ENCODE assay signal across 28 cellular contexts in the genomic region with DNA sequence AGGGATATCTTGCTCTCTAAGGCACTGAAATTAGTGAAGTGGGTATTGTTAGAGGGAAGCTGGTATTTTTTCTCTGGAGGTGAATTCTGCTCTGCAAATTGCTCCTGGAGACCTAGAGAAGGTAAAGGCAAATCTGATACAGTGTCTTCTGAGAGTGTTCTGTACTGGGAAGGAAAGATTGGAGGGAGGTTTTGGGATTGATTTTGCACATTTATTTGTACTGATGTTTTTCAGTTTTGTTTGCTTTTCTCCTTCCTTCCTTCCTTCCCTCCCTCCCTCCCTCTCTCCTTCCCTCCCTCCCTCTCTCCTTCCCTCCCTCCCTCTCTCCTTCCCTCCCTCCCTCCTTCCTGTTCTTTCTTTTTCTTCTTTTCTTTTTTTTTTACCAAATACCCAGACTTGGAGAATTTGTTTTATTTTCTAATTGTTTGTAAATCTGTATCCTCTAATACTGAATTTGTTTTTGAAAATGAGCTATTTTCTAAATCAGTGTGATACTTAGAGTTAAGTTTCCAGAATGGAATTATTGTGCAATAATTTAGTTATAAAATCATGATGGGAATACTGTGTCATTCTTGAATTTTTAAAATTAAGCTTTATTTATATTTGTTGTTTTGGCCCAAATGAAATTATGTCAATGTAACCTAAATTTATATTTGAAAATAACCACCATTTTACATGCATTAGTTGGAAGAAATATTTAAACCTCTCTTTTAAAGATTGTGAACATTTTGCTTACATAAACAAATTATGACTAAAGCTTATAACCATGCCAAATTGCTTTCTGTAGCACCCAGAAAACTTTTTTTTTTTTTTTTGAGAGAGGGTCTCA. TPM values are rescaled to one million over a fixed set of nuclear protein-coding genes. Genes with fewer than 3 reads are reported as not detected.
A peak's percentile ranks its signal among the peaks of the same experiment; 100 is the strongest.
DNase-seq lines count a peak whose midpoint lies in the region; ATAC-seq and TF ChIP-seq lines count a peak whose summit lies in the region.
"Had no signal": no experiment of that assay in that cellular context is flagged by ENCODE, and none has a peak within 500 bp of the region (broad histone marks: within the 10 kb centered on the region; RNA-seq: fewer than 3 reads in every experiment).

No MANE protein-coding gene starts in this region.

- H4K20me1 ChIP-seq in GM23338 (replicated peaks; ENCODE audit: insufficient read depth): no peaks in the 10 kb centered on the region

- H2AK5ac ChIP-seq in trophoblast cell (ENCODE audit: low read length): no peak overlapping the region

- H3K23ac ChIP-seq in trophoblast cell (ENCODE audit: low read length): no peak overlapping the region

- no peaks in the 10 kb centered on the region for H3K9me2 ChIP-seq in GM23338 (ENCODE audit: insufficient read depth)

- H3K27me3 ChIP-seq in GM23338 (ENCODE audit: insufficient read depth) (no peaks in the 10 kb centered on the region), adipocyte (replicated peaks; ENCODE audit: control insufficient read depth, insufficient read depth, low read length) (no peaks in the 10 kb centered on the region), colonic mucosa (no peaks in the 10 kb centered on the region), trophoblast cell (ENCODE audit: insufficient read depth, low read length) (no peaks in the 10 kb centered on the region)
- H3K27me3 ChIP-seq: ascending aorta, BE2C, gastroesophageal sphincter, thyroid gland had no signal

- no peak overlapping the region for H3K4me3 Mint-ChIP-seq in activated naive CD4-positive, alpha-beta T cell treated with anti-CD3 and anti-CD28 coated beads, Interleukin-2, amount 50 U/mL, for 24 hours
- H3K4me3 Mint-ChIP-seq in GM23338 (no peak overlapping the region), osteocyte (ENCODE audit: unreplicated experiment) (no peak overlapping the region)
- H3K4me3 Mint-ChIP-seq: activated CD4-positive, alpha-beta T cell treated with anti-CD3 and anti-CD28 coated beads, Interleukin-2, amount 10 ng/mL, durations not matched to agents 24 days and 14 days; activated naive CD4-positive, alpha-beta T cell treated with anti-CD3 and anti-CD28 coated beads, Interleukin-2, amount 10 ng/mL, durations not matched to agents 7 days and 5 days; activated T-helper 1 cell treated with anti-CD3 and anti-CD28 coated beads, Interleukin-12 subunit alpha, Interleukin-12 subunit beta, Interleukin-2, Interleukin-4 antibody, amounts not matched to agents 30 ng/mL and 10 ng/mL and 1 ng/mL, durations not matched to agents 14 hours and 24 hours and 36 hours; immature natural killer cell had no signal

- no peaks in the 10 kb centered on the region for H3K9me3 Mint-ChIP-seq in activated naive CD4-positive, alpha-beta T cell treated with anti-CD3 and anti-CD28 coated beads, Interleukin-2, amount 50 U/mL, for 24 hours
- no peaks in the 10 kb centered on the region for H3K9me3 Mint-ChIP-seq in GM23338
- H3K9me3 Mint-ChIP-seq in osteocyte (ENCODE audit: unreplicated experiment): no peaks in the 10 kb centered on the region
- H3K9me3 Mint-ChIP-seq: activated CD4-positive, alpha-beta T cell treated with anti-CD3 and anti-CD28 coated beads, Interleukin-2, amount 10 ng/mL, durations not matched to agents 24 days and 14 days; activated naive CD4-positive, alpha-beta T cell treated with anti-CD3 and anti-CD28 coated beads, Interleukin-2, amount 10 ng/mL, durations not matched to agents 7 days and 5 days; activated T-helper 1 cell treated with anti-CD3 and anti-CD28 coated beads, Interleukin-12 subunit alpha, Interleukin-12 subunit beta, Interleukin-2, Interleukin-4 antibody, amounts not matched to agents 30 ng/mL and 10 ng/mL and 1 ng/mL, durations not matched to agents 14 hours and 24 hours and 36 hours; immature natural killer cell had no signal

- H2BK12ac ChIP-seq in trophoblast cell (ENCODE audit: low read length): no peak overlapping the region

- H2BK5ac ChIP-seq in trophoblast cell (ENCODE audit: low read depth, low read length, poor library complexity): no peak overlapping the region

- no peaks in the 10 kb centered on the region for H3K9me3 ChIP-seq in adipocyte (ENCODE audit: control insufficient read depth, low read length)
- H3K9me3 ChIP-seq in colonic mucosa: no peaks in the 10 kb centered on the region
- no peaks in the 10 kb centered on the region for H3K9me3 ChIP-seq in trophoblast cell (ENCODE audit: insufficient read depth, low read depth, low read length)
- H3K9me3 ChIP-seq: ascending aorta, BE2C, gastroesophageal sphincter, psoas muscle, thyroid gland had no signal

- no peak overlapping the region for H4K12ac ChIP-seq in trophoblast cell (ENCODE audit: low read depth, low read length)

- H3F3A ChIP-seq in GM23338 (replicated peaks; ENCODE audit: low read depth): 0 out of 2 replicates have a peak, but pooled peaks cover 3% of the 10 kb centered on the region

- no peak overlapping the region for H3K4me3 ChIP-seq in GM23338
- H3K4me3 ChIP-seq in adipocyte (ENCODE audit: low read length): peak overlapping the region; percentile 27
- H3K4me3 ChIP-seq in colonic mucosa: no peak overlapping the region
- no peak overlapping the region for H3K4me3 ChIP-seq in trophoblast cell (ENCODE audit: low read depth, low read length)
- H3K4me3 ChIP-seq: ascending aorta, gastroesophageal sphincter, psoas muscle, thyroid gland had no signal

- intact Hi-C loops in colonic mucosa (cut with DNase I): no loop called here

- H3K79me1 ChIP-seq in trophoblast cell (ENCODE audit: low read length): peaks cover 8% of the 10 kb centered on the region

- H3K18ac ChIP-seq in trophoblast cell (ENCODE audit: low read length): no peak overlapping the region

- H4K91ac ChIP-seq in trophoblast cell (ENCODE audit: low read depth, low read length): no peak overlapping the region

- H3K27me3 Mint-ChIP-seq in activated naive CD4-positive, alpha-beta T cell treated with anti-CD3 and anti-CD28 coated beads, Interleukin-2, amount 50 U/mL, for 24 hours: no peaks in the 10 kb centered on the region
- H3K27me3 Mint-ChIP-seq in GM23338 (ENCODE audit: insufficient read depth, low read depth, poor library complexity): peaks cover 10% of the 10 kb centered on the region
- no peaks in the 10 kb centered on the region for H3K27me3 Mint-ChIP-seq in osteocyte (ENCODE audit: unreplicated experiment)
- H3K27me3 Mint-ChIP-seq: activated CD4-positive, alpha-beta T cell treated with anti-CD3 and anti-CD28 coated beads, Interleukin-2, amount 10 ng/mL, durations not matched to agents 24 days and 14 days; activated naive CD4-positive, alpha-beta T cell treated with anti-CD3 and anti-CD28 coated beads, Interleukin-2, amount 10 ng/mL, durations not matched to agents 7 days and 5 days had no signal

- H3K4me1 ChIP-seq in GM23338 (ENCODE audit: insufficient read depth): peaks cover 6% of the 10 kb centered on the region; the same call in 1 of the 2 replicates
- H3K4me1 ChIP-seq in adipocyte (ENCODE audit: control insufficient read depth, insufficient read depth, low read length): peaks cover 35% of the 10 kb centered on the region
- no peaks in the 10 kb centered on the region for H3K4me1 ChIP-seq in colonic mucosa
- peaks cover 0 to 2% of the 10 kb centered on the region in 2 experiments for H3K4me1 ChIP-seq in trophoblast cell (ENCODE audit: control insufficient read depth in 1 of 2, insufficient read depth in 2 of 2, low read length in 2 of 2)
- H3K4me1 ChIP-seq: BE2C had no signal

- H3K9ac ChIP-seq in adipocyte (ENCODE audit: low read length) (peak overlapping the region; percentile 72), colonic mucosa (ENCODE audit: low read depth in 2 of 2, low read length in 2 of 2) (no peak overlapping the region), trophoblast cell (ENCODE audit: low read length) (no peak overlapping the region)
- H3K9ac ChIP-seq: KMS-11 had no signal

- no peak overlapping the region for H3K4ac ChIP-seq in trophoblast cell (ENCODE audit: low read depth, low read length)

- no peak for ATAC-seq in GM23338
- ATAC-seq: gastroesophageal sphincter; HCT116; left colon; PC-3; psoas muscle; stimulated activated naive CD8-positive, alpha-beta T cell treated with anti-CD3 and anti-CD28 coated beads, Interleukin-15, Interleukin-2, amounts not matched to agents 100 U/mL and 50 U/mL, for 24 hours had no signal

- H2AFZ ChIP-seq in GM23338 (no peak overlapping the region), trophoblast cell (ENCODE audit: insufficient read depth, low read length, poor library complexity) (no peak overlapping the region)

- H2BK120ac ChIP-seq in trophoblast cell (ENCODE audit: insufficient read depth, low read length, poor library complexity): no peak overlapping the region

- H3K14ac ChIP-seq in trophoblast cell (ENCODE audit: low read length): no peak overlapping the region

- peaks cover 2% of the 10 kb centered on the region for H3K36me3 Mint-ChIP-seq in activated naive CD4-positive, alpha-beta T cell treated with anti-CD3 and anti-CD28 coated beads, Interleukin-2, amount 50 U/mL, for 24 hours
- no peaks in the 10 kb centered on the region for H3K36me3 Mint-ChIP-seq in GM23338 (ENCODE audit: low read depth)
- H3K36me3 Mint-ChIP-seq in osteocyte (ENCODE audit: unreplicated experiment): peaks cover 4% of the 10 kb centered on the region
- H3K36me3 Mint-ChIP-seq: immature natural killer cell had no signal

- H3K4me2 ChIP-seq in GM23338 (no peak overlapping the region), trophoblast cell (ENCODE audit: low read length) (no peak overlapping the region)
- H3K4me2 ChIP-seq: KMS-11 had no signal

- H3K79me2 ChIP-seq in GM23338 (replicated peaks; ENCODE audit: insufficient read depth) (peaks cover 48% of the 10 kb centered on the region), trophoblast cell (ENCODE audit: control insufficient read depth, insufficient read depth, low read length, poor library complexity) (peaks cover 9% of the 10 kb centered on the region)

- peaks cover 34% of the 10 kb centered on the region for H3K4me1 Mint-ChIP-seq in activated naive CD4-positive, alpha-beta T cell treated with anti-CD3 and anti-CD28 coated beads, Interleukin-2, amount 50 U/mL, for 24 hours
- H3K4me1 Mint-ChIP-seq in GM23338 (peaks cover 8% of the 10 kb centered on the region; the same call in 2 of the 3 replicates), osteocyte (ENCODE audit: unreplicated experiment) (peaks cover 26% of the 10 kb centered on the region)

- TF ChIP-seq CTCF in GM23338 (conservative IDR thresholded peaks at IDR 0.05; ENCODE audit: low read depth in 2 of 2) (no peak), osteocyte (IDR thresholded peaks at IDR 0.05) (no peak), colonic mucosa (IDR thresholded peaks at IDR 0.05) (no peak)

- H4K8ac ChIP-seq in trophoblast cell (ENCODE audit: low read depth, low read length): no peak overlapping the region

- DNase-seq in activated naive CD4-positive, alpha-beta T cell treated with anti-CD3 and anti-CD28 coated beads, Interleukin-2, amount 50 U/mL, for 16 hours: no peak
- DNase-seq in GM23338 (ENCODE audit: low spot score) (no peak), adipocyte (ENCODE audit: low read depth) (no peak), osteocyte (ENCODE audit: extremely low spot score, unreplicated experiment) (no peak), NCI-H1092 treated with DMSO at 0.1 percent for 48 hours (lab: John Stamatoyannopoulos, UW) (no peak), colonic mucosa (no peak), trophoblast cell (no peak)
- DNase-seq: activated CD4-positive, alpha-beta T cell treated with anti-CD3 and anti-CD28 coated beads, Interleukin-2, amount 10 ng/mL, durations not matched to agents 24 days and 14 days; activated naive CD4-positive, alpha-beta T cell treated with anti-CD3 and anti-CD28 coated beads, Interleukin-2, amount 10 ng/mL, durations not matched to agents 7 days and 5 days; BE2C; GDM1; hippocampal formation; immature natural killer cell; left colon; NCI-H1436 treated with DMSO at 0.1 percent for 48 hours; NCI-H510A treated with DMSO at 0.1 percent for 48 hours; psoas muscle; SHP77; stimulated activated naive CD8-positive, alpha-beta T cell treated with anti-CD3 and anti-CD28 coated beads, Interleukin-15, Interleukin-2, amounts not matched to agents 100 U/mL and 50 U/mL, for 24 hours; T-helper 9 cell; thyroid gland had no signal

- no peaks in the 10 kb centered on the region for H3K36me3 ChIP-seq in GM23338 (ENCODE audit: insufficient read depth)
- H3K36me3 ChIP-seq in adipocyte (ENCODE audit: control insufficient read depth, insufficient read depth, low read length, severe bottlenecking): peaks cover 6% of the 10 kb centered on the region
- H3K36me3 ChIP-seq in colonic mucosa: no peaks in the 10 kb centered on the region
- peaks cover 0 to 6% of the 10 kb centered on the region in 2 experiments for H3K36me3 ChIP-seq in trophoblast cell (ENCODE audit: control insufficient read depth in 1 of 2, insufficient read depth in 2 of 2, low read length in 2 of 2)
- H3K36me3 ChIP-seq: BE2C, gastroesophageal sphincter, thyroid gland had no signal

- H3K27ac ChIP-seq in GM23338 (ENCODE audit: low read depth): peak overlapping the region; percentile 39; the same call in 1 of the 2 replicates
- no peak overlapping the region for H3K27ac ChIP-seq in colonic mucosa
- no peak overlapping the region for H3K27ac ChIP-seq in trophoblast cell (ENCODE audit: low read depth, low read length)
- H3K27ac ChIP-seq: ascending aorta, KMS-11, psoas muscle, thyroid gland had no signal

- peak overlapping the region; percentile 47 for H3K27ac Mint-ChIP-seq in activated naive CD4-positive, alpha-beta T cell treated with anti-CD3 and anti-CD28 coated beads, Interleukin-2, amount 50 U/mL, for 24 hours
- no peak overlapping the region for H3K27ac Mint-ChIP-seq in GM23338
- peak overlapping the region; percentile 20 for H3K27ac Mint-ChIP-seq in osteocyte (ENCODE audit: unreplicated experiment)
- H3K27ac Mint-ChIP-seq: activated CD4-positive, alpha-beta T cell treated with anti-CD3 and anti-CD28 coated beads, Interleukin-2, amount 10 ng/mL, durations not matched to agents 24 days and 14 days; activated naive CD4-positive, alpha-beta T cell treated with anti-CD3 and anti-CD28 coated beads, Interleukin-2, amount 10 ng/mL, durations not matched to agents 7 days and 5 days; activated T-helper 1 cell treated with anti-CD3 and anti-CD28 coated beads, Interleukin-12 subunit alpha, Interleukin-12 subunit beta, Interleukin-2, Interleukin-4 antibody, amounts not matched to agents 30 ng/mL and 10 ng/mL and 1 ng/mL, durations not matched to agents 14 hours and 24 hours and 36 hours had no signal

RNA-seq across cellular contexts. Expression of a gene that starts 4.9 kb away (rescaled TPM):
- 25.2 and 28.6 TPM in 2 replicates for total RNA-seq in GM23338 (2014; rRNA removed; shearing (Covaris generic))
- 19.0 and 22.8 TPM in 2 replicates for polyA plus RNA-seq in GM23338 (2016; fragmentation: Nextera tagmentation; extraction: Ambion mirVana)
- total RNA-seq in osteocyte (97.1 and 105 TPM in 2 replicates), colonic mucosa (100 to 1,000 TPM; 172 to 254 TPM)
- 57.8 and 58.5 TPM in 2 replicates for polyA plus RNA-seq in trophoblast cell (2013)

RNA-seq across cellular contexts. Expression of a gene that starts 24.5 kb away (rescaled TPM):
- total RNA-seq in GM23338 (2014; rRNA removed; shearing (Covaris generic)): 31.1 and 38.2 TPM in 2 replicates
- 15.1 and 15.6 TPM in 2 replicates for polyA plus RNA-seq in GM23338 (2016; fragmentation: Nextera tagmentation; extraction: Ambion mirVana)
- 4.7 and 5.6 TPM in 2 replicates for total RNA-seq in osteocyte
- total RNA-seq in colonic mucosa: 10 to 100 TPM in 1 of 2 donors, 1 to 10 TPM in 1; 9.6 to 22.0 TPM
- 15.5 and 15.9 TPM in 2 replicates for polyA plus RNA-seq in trophoblast cell (2013)
